ENCODE assay signal across 8 cellular contexts in genomic region chr2:138502253-138503086, GRCh38. TPM values are rescaled to one million over a fixed set of nuclear protein-coding genes. Genes with fewer than 3 reads are reported as not detected.
DNase-seq lines count a peak whose midpoint lies in the region; ATAC-seq and TF ChIP-seq lines count a peak whose summit lies in the region.

No MANE protein-coding gene starts in this region.

- ATAC-seq in GM21360 (IDR thresholded peaks at IDR 0.05; ENCODE audit: unreplicated experiment), result peak; percentile 0
- ATAC-seq in gastrocnemius medialis, result no peak

- DNase-seq in CD1c-positive myeloid dendritic cell (ENCODE audit: extremely low spot score), result peak; percentile 32
- DNase-seq in NB4 (ENCODE audit: low read depth), result peak; percentile 48
- DNase-seq in hippocampal formation (lab: John Stamatoyannopoulos, UW), result peak; percentile 40 to 52
- DNase-seq in gastrocnemius medialis, result no peak
- DNase-seq in NCI-H446 (lab: John Stamatoyannopoulos, UW), result no peak
- DNase-seq in epidermal melanocyte (ENCODE audit: insufficient read length, low spot score), result no peak

- H3K36me3 ChIP-seq in gastrocnemius medialis, result no peaks in the 10 kb centered on the region

- H3K9me3 ChIP-seq in gastrocnemius medialis, result no peaks in the 10 kb centered on the region

- no peaks in the 10 kb centered on the region for H3K27me3 ChIP-seq in gastrocnemius medialis

- intact Hi-C loops in gastrocnemius medialis (cut with DNase I; ENCODE audit: low total_unique reads), result loop anchor here (5.0 to 10.0 kb wide), 2 partner anchors 45 to 538 kb away; partner anchors contain the start of gene HNMT

- peak overlapping the region; percentile 0 for H3K27ac ChIP-seq in adipose tissue (ENCODE audit: low read depth, low read length)
- H3K27ac ChIP-seq in gastrocnemius medialis, result peak overlapping the region; percentile 87 to 93 (median 90)

- 1 to 3% (median 1%) methylated on average over 26 of the region's 26 CpGs for WGBS in adipose tissue, 3 donors

- TF ChIP-seq POLR2A in NB4 (IDR thresholded peaks at IDR 0.05; ENCODE audit: extremely low read depth, insufficient read length), result no peak
- no peak for TF ChIP-seq POLR2A in gastrocnemius medialis (IDR thresholded peaks at IDR 0.05)

- TF ChIP-seq CTCF in NB4 (IDR thresholded peaks at IDR 0.05; ENCODE audit: low read depth, low read length) (no peak), gastrocnemius medialis (IDR thresholded peaks at IDR 0.05 in 4 of 5, conservative IDR thresholded peaks at IDR 0.05 in 1 of 5) (no peak)

- in situ Hi-C loops in gastrocnemius medialis (cut with MboI; ENCODE audit: low sequenced_read_pairs in 4 of 4), result no loop called here

- H3K4me1 ChIP-seq in gastrocnemius medialis, result peaks cover 43 to 47% of the 10 kb centered on the region in 2 donors

- peak overlapping the region; percentile 87 for H3K4me3 ChIP-seq in NB4 (ENCODE audit: low read depth, low read length)
- peak overlapping the region; percentile 65 to 93 (median 83) for H3K4me3 ChIP-seq in gastrocnemius medialis

RNA-seq across cellular contexts. Expression of gene SPOPL, which starts 0.9 kb away (rescaled TPM):
- polyA plus RNA-seq in adipose tissue, result 1 to 10 TPM; 4.0 to 8.9 (median 5.7) TPM
- total RNA-seq in gastrocnemius medialis, result 10 to 100 TPM; 11.2 to 17.7 (median 12.5) TPM

Comparison
In these comparisons a context has a peak if more than half of its experiments do, and no peak if none do; other contexts are left out.
1. DNase-seq: peak in CD1c-positive myeloid dendritic cell (single experiment), NB4 (single experiment) and hippocampal formation (2 of 2); none in gastrocnemius medialis (0 of 2), NCI-H446 (0 of 2) and epidermal melanocyte (single experiment).